9 cellular contexts compared by ENCODE assay signal in the genomic region with DNA sequence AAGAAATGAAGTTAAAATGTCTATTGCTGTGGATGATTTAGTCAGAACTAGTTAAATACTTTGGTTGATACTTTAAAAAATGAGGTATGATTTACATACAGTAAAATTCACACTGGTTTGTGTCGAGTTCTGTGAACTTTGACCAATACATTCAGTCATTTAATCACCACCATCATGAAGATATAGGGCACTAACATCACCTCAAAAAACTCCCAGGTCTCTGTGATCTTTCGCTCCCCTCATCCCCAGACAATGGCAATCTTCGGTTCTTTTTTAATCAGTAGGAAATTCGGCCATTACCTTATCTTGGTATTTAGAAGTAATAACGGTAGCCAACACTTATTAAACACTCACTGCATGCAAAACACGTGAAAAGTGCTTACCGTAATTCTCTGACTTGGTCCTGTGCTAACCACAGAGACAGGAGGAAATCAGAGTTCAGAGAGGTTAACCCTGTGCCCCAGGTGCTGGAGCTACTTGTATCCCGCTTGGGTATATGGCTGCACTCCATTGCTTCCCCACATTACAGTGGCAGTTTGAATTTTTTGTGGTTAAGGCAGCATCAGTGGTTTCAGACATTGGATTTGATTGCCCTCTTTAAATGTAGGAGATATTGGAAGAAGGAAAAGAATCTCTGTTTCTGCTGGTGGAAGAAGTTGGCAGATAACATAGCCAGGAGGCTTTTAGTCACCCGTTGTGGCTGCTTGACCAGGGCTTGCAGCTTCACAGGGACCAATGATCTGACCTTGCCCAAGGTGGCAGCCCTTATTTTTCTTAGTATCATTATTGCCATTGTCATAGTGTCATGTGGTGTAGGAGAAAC. TPM values are rescaled to one million over a fixed set of nuclear protein-coding genes. Genes with fewer than 3 reads are reported as not detected.
DNase-seq lines count a peak whose midpoint lies in the region; ATAC-seq and TF ChIP-seq lines count a peak whose summit lies in the region.
"Had no signal": no experiment of that assay in that cellular context is flagged by ENCODE, and none has a peak within 500 bp of the region (broad histone marks: within the 10 kb centered on the region; RNA-seq: fewer than 3 reads in every experiment).

No MANE protein-coding gene starts in this region.

- peaks cover 8% of the 10 kb centered on the region; the same call in 1 of the 2 replicates for H3F3A ChIP-seq in GM23338 (replicated peaks; ENCODE audit: low read depth)

- H3K4me1 Mint-ChIP-seq in GM23338, result peaks cover 45% of the 10 kb centered on the region

- H3K9me3 Mint-ChIP-seq in GM23338, result no peaks in the 10 kb centered on the region

- H3K27me3 Mint-ChIP-seq in GM23338 (ENCODE audit: insufficient read depth, low read depth, poor library complexity), result peaks cover 3% of the 10 kb centered on the region

- no peak overlapping the region for H2AFZ ChIP-seq in GM23338

- H3K9me2 ChIP-seq in GM23338 (ENCODE audit: insufficient read depth), result no peaks in the 10 kb centered on the region

- H3K27ac ChIP-seq in brain microvascular endothelial cell, result no peak overlapping the region
- H3K27ac ChIP-seq in GM23338 (ENCODE audit: low read depth), result no peak overlapping the region
- H3K27ac ChIP-seq: HL-60 had no signal

- ATAC-seq in GM21526 (IDR thresholded peaks at IDR 0.05; ENCODE audit: low FRiP score, unreplicated experiment), result peak; percentile 45
- no peak for ATAC-seq in GM23338

- no peaks in the 10 kb centered on the region for H3K36me3 Mint-ChIP-seq in GM23338 (ENCODE audit: low read depth)

- no peak overlapping the region for H3K4me3 Mint-ChIP-seq in GM23338

- H4K20me1 ChIP-seq in GM23338 (replicated peaks; ENCODE audit: insufficient read depth), result no peaks in the 10 kb centered on the region

- no peaks in the 10 kb centered on the region for H3K27me3 ChIP-seq in brain microvascular endothelial cell (replicated peaks)
- H3K27me3 ChIP-seq in GM23338 (ENCODE audit: insufficient read depth), result peaks cover 21% of the 10 kb centered on the region

- TF ChIP-seq CTCF in GM12875 (IDR thresholded peaks at IDR 0.05; ENCODE audit: borderline replicate concordance, insufficient read depth, low read depth, low read length), result no peak
- TF ChIP-seq CTCF in brain microvascular endothelial cell (IDR thresholded peaks at IDR 0.05; ENCODE audit: low read depth, low read length, missing control alignments), result no peak
- TF ChIP-seq CTCF in GM23338 (conservative IDR thresholded peaks at IDR 0.05; ENCODE audit: low read depth in 2 of 2), result no peak

- peak overlapping the region; percentile 19 for H3K4me3 ChIP-seq in GM12875 (ENCODE audit: low read depth, low read length)
- peak overlapping the region; percentile 20 for H3K4me3 ChIP-seq in Jurkat, Clone E6-1 (ENCODE audit: low read length)
- H3K4me3 ChIP-seq in brain microvascular endothelial cell (ENCODE audit: low read depth, low read length), result no peak overlapping the region
- H3K4me3 ChIP-seq in GM23338, result no peak overlapping the region

- peak; percentile 89 for DNase-seq in Jurkat, Clone E6-1 (ENCODE audit: low read depth, low spot score)
- DNase-seq in germinal center (ENCODE audit: low spot score), result peak; percentile 35
- DNase-seq in brain microvascular endothelial cell, result no peak
- no peak for DNase-seq in NCI-H1930 (lab: John Stamatoyannopoulos, UW)
- DNase-seq in NCI-H1092 treated with DMSO at 0.1 percent for 48 hours (lab: John Stamatoyannopoulos, UW), result no peak
- DNase-seq in GM23338 (ENCODE audit: low spot score), result no peak

- H3K36me3 ChIP-seq in brain microvascular endothelial cell (replicated peaks) (no peaks in the 10 kb centered on the region), GM23338 (ENCODE audit: insufficient read depth) (no peaks in the 10 kb centered on the region)

- peaks cover 33% of the 10 kb centered on the region for H3K4me1 ChIP-seq in GM23338 (ENCODE audit: insufficient read depth)

- in situ Hi-C loops in brain microvascular endothelial cell (cut with HindIII; ENCODE audit: low pct_ligation_motif_present, low sequenced_read_pairs), result no loop called here

- no peak overlapping the region for H3K4me2 ChIP-seq in GM23338

- peaks cover 45% of the 10 kb centered on the region for H3K79me2 ChIP-seq in GM23338 (replicated peaks; ENCODE audit: insufficient read depth)

- no peak overlapping the region for H3K27ac Mint-ChIP-seq in GM23338

TF ChIP-seq in GM23338, 12 proteins besides CTCF, POLR2A, EP300 and RAD21:
- TF ChIP-seq EZH2phosphoT487 (IDR thresholded peaks at IDR 0.05; ENCODE audit: unreplicated experiment) (no peak), CREB1 (CRISPR knock-in tag; IDR thresholded peaks at IDR 0.05; ENCODE audit: low read depth) (no peak), STAT1 (IDR thresholded peaks at IDR 0.05; ENCODE audit: unreplicated experiment) (no peak), EZH2 (IDR thresholded peaks at IDR 0.05; ENCODE audit: low read depth, unreplicated experiment) (no peak), NANOG (IDR thresholded peaks at IDR 0.05; ENCODE audit: borderline replicate concordance) (no peak)
- TF ChIP-seq, protein P1, sequence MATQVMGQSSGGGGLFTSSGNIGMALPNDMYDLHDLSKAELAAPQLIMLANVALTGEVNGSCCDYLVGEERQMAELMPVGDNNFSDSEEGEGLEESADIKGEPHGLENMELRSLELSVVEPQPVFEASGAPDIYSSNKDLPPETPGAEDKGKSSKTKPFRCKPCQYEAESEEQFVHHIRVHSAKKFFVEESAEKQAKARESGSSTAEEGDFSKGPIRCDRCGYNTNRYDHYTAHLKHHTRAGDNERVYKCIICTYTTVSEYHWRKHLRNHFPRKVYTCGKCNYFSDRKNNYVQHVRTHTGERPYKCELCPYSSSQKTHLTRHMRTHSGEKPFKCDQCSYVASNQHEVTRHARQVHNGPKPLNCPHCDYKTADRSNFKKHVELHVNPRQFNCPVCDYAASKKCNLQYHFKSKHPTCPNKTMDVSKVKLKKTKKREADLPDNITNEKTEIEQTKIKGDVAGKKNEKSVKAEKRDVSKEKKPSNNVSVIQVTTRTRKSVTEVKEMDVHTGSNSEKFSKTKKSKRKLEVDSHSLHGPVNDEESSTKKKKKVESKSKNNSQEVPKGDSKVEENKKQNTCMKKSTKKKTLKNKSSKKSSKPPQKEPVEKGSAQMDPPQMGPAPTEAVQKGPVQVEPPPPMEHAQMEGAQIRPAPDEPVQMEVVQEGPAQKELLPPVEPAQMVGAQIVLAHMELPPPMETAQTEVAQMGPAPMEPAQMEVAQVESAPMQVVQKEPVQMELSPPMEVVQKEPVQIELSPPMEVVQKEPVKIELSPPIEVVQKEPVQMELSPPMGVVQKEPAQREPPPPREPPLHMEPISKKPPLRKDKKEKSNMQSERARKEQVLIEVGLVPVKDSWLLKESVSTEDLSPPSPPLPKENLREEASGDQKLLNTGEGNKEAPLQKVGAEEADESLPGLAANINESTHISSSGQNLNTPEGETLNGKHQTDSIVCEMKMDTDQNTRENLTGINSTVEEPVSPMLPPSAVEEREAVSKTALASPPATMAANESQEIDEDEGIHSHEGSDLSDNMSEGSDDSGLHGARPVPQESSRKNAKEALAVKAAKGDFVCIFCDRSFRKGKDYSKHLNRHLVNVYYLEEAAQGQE (IDR thresholded peaks at IDR 0.05; ENCODE audit: unreplicated experiment), result no peak

RNA-seq across cellular contexts. Expression of a gene that starts 4.2 kb away (rescaled TPM):
- polyA plus RNA-seq in Jurkat, Clone E6-1 (2012; ENCODE audit: insufficient read depth, insufficient read length), result 14.7 TPM
- total RNA-seq in GM23338 (2014; rRNA removed; shearing (Covaris generic)), result 9.2 and 9.7 TPM in 2 replicates
- polyA plus RNA-seq in GM23338 (2016; fragmentation: Nextera tagmentation; extraction: Ambion mirVana), result 1.3 and 1.6 TPM in 2 replicates

Comparison
In these comparisons a context has a peak if more than half of its experiments do, and no peak if none do; other contexts are left out.
1. H3K4me3 ChIP-seq: peak in GM12875 (single experiment) and Jurkat, Clone E6-1 (single experiment); none in brain microvascular endothelial cell (single experiment) and GM23338 (single experiment).
2. DNase-seq: peak in Jurkat, Clone E6-1 (single experiment) and germinal center (single experiment); none in brain microvascular endothelial cell (single experiment), NCI-H1930 (0 of 2), NCI-H1092 treated with DMSO at 0.1 percent for 48 hours (single experiment) and GM23338 (single experiment).